Comparison of ENCODE assay signal across 29 cellular contexts in the genomic region with DNA sequence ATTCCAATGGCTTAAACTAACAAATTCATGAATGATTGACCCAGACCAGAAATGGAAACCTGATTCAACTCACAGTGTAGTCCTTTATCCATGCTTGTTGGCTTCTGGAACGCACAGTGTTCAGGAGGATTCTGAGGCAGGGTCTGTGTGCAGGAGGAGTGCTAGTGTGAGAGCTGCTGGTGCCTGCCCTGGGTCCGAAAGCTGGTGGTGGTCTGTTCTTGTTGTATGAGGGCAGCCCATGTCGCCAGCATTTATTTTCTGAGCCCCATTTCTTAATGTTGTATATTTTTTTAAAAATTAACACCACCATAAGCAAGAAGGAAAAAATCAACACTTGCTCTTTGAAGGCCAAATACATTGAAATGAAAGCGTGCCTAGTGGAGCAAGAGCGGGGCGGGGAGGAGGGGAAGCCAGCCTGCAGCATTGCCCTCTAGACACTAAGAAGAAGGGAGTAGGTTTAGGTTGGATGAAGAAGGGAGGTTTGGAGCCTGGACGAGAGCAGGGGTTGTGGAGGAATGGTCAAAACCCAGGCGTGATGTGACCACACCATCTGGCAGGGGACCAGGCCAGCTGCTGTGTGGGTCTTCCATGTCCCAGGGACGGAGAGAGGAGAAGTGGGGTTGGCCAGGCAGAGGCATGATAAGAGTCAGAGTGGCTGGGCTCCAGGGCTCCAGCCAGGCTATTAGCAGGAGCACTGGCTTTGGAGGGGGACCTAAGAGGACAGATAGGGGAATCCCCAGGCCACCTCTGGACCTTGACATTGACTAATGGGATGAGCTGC.
DNase-seq lines count a peak whose midpoint lies in the region; ATAC-seq and TF ChIP-seq lines count a peak whose summit lies in the region.
"Had no signal": no experiment of that assay in that cellular context is flagged by ENCODE, and none has a peak within 500 bp of the region (broad histone marks: within the 10 kb centered on the region; RNA-seq: fewer than 3 reads in every experiment).

No MANE protein-coding gene starts in this region.

- intact Hi-C loops in Caco-2 (cut with micrococcal nuclease; ENCODE audit: unreplicated experiment): no loop called here
- intact Hi-C loops in left ventricle myocardium superior (cut with micrococcal nuclease): no loop called here
- intact Hi-C loops in sigmoid colon (cut with DNase I): loop anchor here (5.0 kb wide), 1 partner anchor 51 kb away; no protein-coding TSS in a partner anchor

- no peaks in the 10 kb centered on the region for H3K36me3 ChIP-seq in Caco-2 (ENCODE audit: control insufficient read depth, insufficient read depth, low read length)
- H3K36me3 ChIP-seq in sigmoid colon: no peaks in the 10 kb centered on the region
- H3K36me3 ChIP-seq: ascending aorta, thoracic aorta, uterus had no signal

- BruUV-seq in Caco-2 (replicated peaks; lab: Mats Ljungman, UMichigan): no TSS peak

- CTCF ChIA-PET in Caco-2 (lab: Charles Lee): no interaction called here

- peak overlapping the region; percentile 64 for H3K27ac Mint-ChIP-seq in Caco-2 (ENCODE audit: unreplicated experiment)
- peak overlapping the region; percentile 59 for H3K27ac Mint-ChIP-seq in chondrocyte (ENCODE audit: unreplicated experiment)
- H3K27ac Mint-ChIP-seq: activated CD4-positive, alpha-beta memory T cell treated with anti-CD3 and anti-CD28 coated beads for 36 hours; activated T-cell treated with anti-CD3 and anti-CD28 coated beads, Interleukin-2, amount 50 U/mL, for 72 hours; B cell; stimulated activated naive B cell treated with anti-CD40 and anti-IgM and Interleukin-4, amounts not matched to agents 10 μg/mL and 1 μg/mL and 100 μg/mL, for 72 hours; T-helper 1 cell treated with Interleukin-12 subunit alpha and Interleukin-12 subunit beta and Interleukin-4 antibody, amounts not matched to agents 30 μg/mL and 1 μg/mL, for 36 hours had no signal

- H3K9me3 ChIP-seq in Caco-2 (no peaks in the 10 kb centered on the region), sigmoid colon (no peaks in the 10 kb centered on the region)
- H3K9me3 ChIP-seq: ascending aorta, esophagus squamous epithelium, SK-N-SH, thoracic aorta, uterus had no signal

- 83 to 92% methylated on average over 9 of the region's 9 CpGs for WGBS in sigmoid colon, 2 donors

- H3K4me1 Mint-ChIP-seq in Caco-2 (ENCODE audit: low read depth, unreplicated experiment): peaks cover 6% of the 10 kb centered on the region
- no peaks in the 10 kb centered on the region for H3K4me1 Mint-ChIP-seq in chondrocyte (ENCODE audit: low read depth)
- H3K4me1 Mint-ChIP-seq: B cell; central memory CD8-positive, alpha-beta T cell; stimulated activated naive B cell treated with anti-CD40 and anti-IgM and Interleukin-4, amounts not matched to agents 10 μg/mL and 1 μg/mL and 100 μg/mL, for 72 hours had no signal

- H3K27me3 Mint-ChIP-seq in Caco-2 (ENCODE audit: insufficient read depth, unreplicated experiment) (no peaks in the 10 kb centered on the region), chondrocyte (ENCODE audit: low read depth) (no peaks in the 10 kb centered on the region)
- H3K27me3 Mint-ChIP-seq: central memory CD8-positive, alpha-beta T cell had no signal

- H3K27ac ChIP-seq in sigmoid colon: peak overlapping the region in 3 of 4 donors; percentile 13 to 35 (median 30)
- H3K27ac ChIP-seq: ascending aorta, esophagus squamous epithelium, foreskin keratinocyte, thoracic aorta, uterus had no signal

- H3K4me1 ChIP-seq in Caco-2 (peaks cover 4% of the 10 kb centered on the region; the same call in 1 of the 2 replicates), sigmoid colon (peaks cover 0 to 68% (median 35%) of the 10 kb centered on the region in 4 donors)
- H3K4me1 ChIP-seq: foreskin keratinocyte had no signal

- H3K27me3 ChIP-seq in Caco-2 (replicated peaks; ENCODE audit: control insufficient read depth, insufficient read depth, low read length) (no peaks in the 10 kb centered on the region), sigmoid colon (no peaks in the 10 kb centered on the region)
- H3K27me3 ChIP-seq: ascending aorta, esophagus squamous epithelium, foreskin keratinocyte, uterus had no signal

- no peak for TF ChIP-seq EP300 in sigmoid colon (IDR thresholded peaks at IDR 0.05)

- H3K4me3 ChIP-seq in Caco-2 (ENCODE audit: low read depth, low read length) (no peak overlapping the region), sigmoid colon (no peak overlapping the region)
- H3K4me3 ChIP-seq: ascending aorta, esophagus squamous epithelium, thoracic aorta, uterus had no signal

- TF ChIP-seq CTCF in Caco-2 (IDR thresholded peaks at IDR 0.05; ENCODE audit: insufficient read depth in 1 of 2, low read depth in 1 of 2, low read length in 1 of 2, severe bottlenecking in 1 of 2, unreplicated experiment in 1 of 2): no peak
- TF ChIP-seq CTCF in chondrocyte (IDR thresholded peaks at IDR 0.05): no peak
- TF ChIP-seq CTCF in sigmoid colon (IDR thresholded peaks at IDR 0.05): no peak

- ATAC-seq in left ventricle myocardium superior: peak; percentile 66
- no peak for ATAC-seq in HG02840 (IDR thresholded peaks at IDR 0.05; ENCODE audit: low FRiP score, unreplicated experiment)
- ATAC-seq: activated T-cell treated with anti-CD3 and anti-CD28 coated beads, Interleukin-2, amount 50 U/mL, for 72 hours; foreskin keratinocyte; stimulated activated naive B cell treated with anti-CD40 and anti-IgM and Interleukin-4, amounts not matched to agents 10 μg/mL and 1 μg/mL and 100 μg/mL, for 72 hours had no signal

- TF ChIP-seq POLR2A in sigmoid colon (IDR thresholded peaks at IDR 0.05): no peak

- DNase-seq in Caco-2: no peak
- no peak for DNase-seq in chondrocyte (ENCODE audit: low spot score)
- peak; percentile 88 for DNase-seq in left ventricle myocardium superior
- DNase-seq in sigmoid colon: peak; percentile 70
- no peak for DNase-seq in NOMO-1 (lab: John Stamatoyannopoulos, UW; ENCODE audit: unreplicated experiment in 2 of 2)
- DNase-seq in stimulated activated CD4-positive, alpha-beta T cell treated with anti-CD3 and anti-CD28 coated beads, Interleukin-2, amount 100 ng/mL, for 48 hours: no peak
- no peak for DNase-seq in foreskin melanocyte
- DNase-seq: activated CD4-positive, alpha-beta memory T cell treated with anti-CD3 and anti-CD28 coated beads for 36 hours; activated CD4-positive, alpha-beta T cell treated with anti-CD3 and anti-CD28 coated beads for 1 hour; activated T-cell treated with anti-CD3 and anti-CD28 coated beads, Interleukin-2, amount 50 U/mL, for 72 hours; CD4-positive, alpha-beta memory T cell; dermis blood vessel endothelial cell; DMS 273 treated with DMSO at 0.1 percent for 48 hours; esophagus squamous epithelium; foreskin keratinocyte; H9; KG1; NCI-H1105; NCI-H187 treated with DMSO at 0.1 percent for 48 hours; NCI-H510A treated with DMSO at 0.1 percent for 48 hours; SK-N-SH; stimulated activated naive B cell treated with anti-CD40 and anti-IgM and Interleukin-4, amounts not matched to agents 10 μg/mL and 1 μg/mL and 100 μg/mL, for 72 hours had no signal

- POLR2A ChIA-PET in Caco-2 (lab: Charles Lee): no interaction called here

- H3K9me3 Mint-ChIP-seq in Caco-2 (ENCODE audit: unreplicated experiment) (no peaks in the 10 kb centered on the region), chondrocyte (ENCODE audit: low read depth) (no peaks in the 10 kb centered on the region)
- H3K9me3 Mint-ChIP-seq: activated CD4-positive, alpha-beta memory T cell treated with anti-CD3 and anti-CD28 coated beads for 36 hours; activated T-cell treated with anti-CD3 and anti-CD28 coated beads, Interleukin-2, amount 50 U/mL, for 72 hours; central memory CD8-positive, alpha-beta T cell; H9; stimulated activated naive B cell treated with anti-CD40 and anti-IgM and Interleukin-4, amounts not matched to agents 10 μg/mL and 1 μg/mL and 100 μg/mL, for 72 hours; T-helper 1 cell treated with Interleukin-12 subunit alpha and Interleukin-12 subunit beta and Interleukin-4 antibody, amounts not matched to agents 30 μg/mL and 1 μg/mL, for 36 hours had no signal

- H3K4me3 Mint-ChIP-seq in Caco-2 (ENCODE audit: unreplicated experiment): no peak overlapping the region
- no peak overlapping the region for H3K4me3 Mint-ChIP-seq in chondrocyte (ENCODE audit: unreplicated experiment)
- H3K4me3 Mint-ChIP-seq: activated CD4-positive, alpha-beta memory T cell treated with anti-CD3 and anti-CD28 coated beads for 36 hours; activated T-cell treated with anti-CD3 and anti-CD28 coated beads, Interleukin-2, amount 50 U/mL, for 72 hours; B cell; CD4-positive, alpha-beta memory T cell; central memory CD8-positive, alpha-beta T cell; H9; stimulated activated naive B cell treated with anti-CD40 and anti-IgM and Interleukin-4, amounts not matched to agents 10 μg/mL and 1 μg/mL and 100 μg/mL, for 72 hours; T-helper 1 cell treated with Interleukin-12 subunit alpha and Interleukin-12 subunit beta and Interleukin-4 antibody, amounts not matched to agents 30 μg/mL and 1 μg/mL, for 36 hours had no signal

- H3K36me3 Mint-ChIP-seq in Caco-2 (ENCODE audit: insufficient read depth, unreplicated experiment): peaks cover 14% of the 10 kb centered on the region
- peaks cover 11% of the 10 kb centered on the region for H3K36me3 Mint-ChIP-seq in chondrocyte (ENCODE audit: low read depth)
- H3K36me3 Mint-ChIP-seq: activated CD4-positive, alpha-beta memory T cell treated with anti-CD3 and anti-CD28 coated beads for 36 hours; CD4-positive, alpha-beta memory T cell; stimulated activated naive B cell treated with anti-CD40 and anti-IgM and Interleukin-4, amounts not matched to agents 10 μg/mL and 1 μg/mL and 100 μg/mL, for 72 hours had no signal

Comparison
In these comparisons a context has a peak if more than half of its experiments do, and no peak if none do; other contexts are left out.
1. DNase-seq: peak in left ventricle myocardium superior (single experiment) and sigmoid colon (single experiment); none in Caco-2 (0 of 2), chondrocyte (single experiment), NOMO-1 (0 of 2), stimulated activated CD4-positive, alpha-beta T cell treated with anti-CD3 and anti-CD28 coated beads, Interleukin-2, amount 100 ng/mL, for 48 hours (0 of 2) and foreskin melanocyte (single experiment).